ENCODE assay signal across 12 cellular contexts in genomic region chr10:47031953-47032465, GRCh38.
DNase-seq lines count a peak whose midpoint lies in the region; ATAC-seq and TF ChIP-seq lines count a peak whose summit lies in the region.
"Had no signal": no experiment of that assay in that cellular context is flagged by ENCODE, and none has a peak within 500 bp of the region (broad histone marks: within the 10 kb centered on the region; RNA-seq: fewer than 3 reads in every experiment).

No MANE protein-coding gene starts in this region.

- no peaks in the 10 kb centered on the region for H3K9me3 ChIP-seq in neuronal stem cell (replicated peaks in 1 of 2; ENCODE audit: control insufficient read depth in 2 of 2, insufficient read depth in 1 of 2, low read depth in 1 of 2, low read length in 2 of 2)

- H3K4me2 ChIP-seq in neuronal stem cell (ENCODE audit: insufficient read depth, low read length, poor library complexity, severe bottlenecking): no peak overlapping the region
- H3K4me2 ChIP-seq: hepatocyte had no signal

- H2BK12ac ChIP-seq in neuronal stem cell (ENCODE audit: low read length): no peak overlapping the region

- H3K4me3 ChIP-seq in fibroblast of mammary gland (ENCODE audit: control insufficient read depth, low read depth, low read length): no peak overlapping the region
- H3K4me3 ChIP-seq in neuronal stem cell (ENCODE audit: low read length in 2 of 2): peak overlapping the region in 1 of 2 donors; percentile 46
- H3K4me3 ChIP-seq: hepatocyte had no signal

- DNase-seq in natural killer cell treated with Interleukin-12 subunit alpha and Interleukin-12 subunit beta and Interleukin-15 and Interleukin-18, amount 100 ng/mL, for 72 hours (ENCODE audit: low spot score): peak; percentile 53
- DNase-seq in natural killer cell (no peak), fibroblast of mammary gland (ENCODE audit: low read depth) (peak; percentile 55), neuronal stem cell (ENCODE audit: low spot score) (no peak), HEK293T (ENCODE audit: extremely low spot score) (no peak)
- DNase-seq: activated CD4-positive, CD25-positive, alpha-beta regulatory T cell treated with anti-CD3 and anti-CD28 coated beads, Interleukin-2, amount 50 U/mL, for 72 hours; AML-193; NCI-H446 treated with DMSO at 0.1 percent for 48 hours had no signal

- no peaks in the 10 kb centered on the region for H3K27me3 Mint-ChIP-seq in natural killer cell treated with Interleukin-12 subunit alpha and Interleukin-12 subunit beta and Interleukin-15 and Interleukin-18, amount 100 ng/mL, for 72 hours
- H3K27me3 Mint-ChIP-seq in natural killer cell (ENCODE audit: low read depth in 2 of 2): no peaks in the 10 kb centered on the region

- H3K4me1 Mint-ChIP-seq in natural killer cell treated with Interleukin-12 subunit alpha and Interleukin-12 subunit beta and Interleukin-15 and Interleukin-18, amount 100 ng/mL, for 72 hours (ENCODE audit: low read depth in 2 of 2): no peaks in the 10 kb centered on the region
- no peaks in the 10 kb centered on the region for H3K4me1 Mint-ChIP-seq in natural killer cell

- no peak overlapping the region for H2BK120ac ChIP-seq in neuronal stem cell (ENCODE audit: low read depth, low read length)

- no peak overlapping the region for H4K8ac ChIP-seq in neuronal stem cell (ENCODE audit: low read depth, low read length)

- no peak overlapping the region for H3K9ac ChIP-seq in neuronal stem cell (ENCODE audit: low read depth, low read length, poor library complexity)

- H3K14ac ChIP-seq in neuronal stem cell (ENCODE audit: low read length): no peak overlapping the region

- H4K91ac ChIP-seq in neuronal stem cell (ENCODE audit: low read depth, low read length, poor library complexity): no peak overlapping the region

- no peaks in the 10 kb centered on the region for H3K36me3 ChIP-seq in neuronal stem cell (replicated peaks in 1 of 2; ENCODE audit: control insufficient read depth in 2 of 2, insufficient read depth in 2 of 2, low read length in 2 of 2)

- no peak overlapping the region for H3K18ac ChIP-seq in neuronal stem cell (ENCODE audit: low read length)

- WGBS in neuronal stem cell (ENCODE audit: extremely low coverage in 2 of 2, insufficient read length in 2 of 2, insufficient replicate concordance in 1 of 2), 2 donors: no CpG with 5 or more reads among the region's 6 CpGs

- peak overlapping the region; percentile 7 for H2AK5ac ChIP-seq in neuronal stem cell (ENCODE audit: low read depth, low read length)

- peaks cover 0 to 4% (median 0%) of the 10 kb centered on the region in 3 experiments for H3K27me3 ChIP-seq in neuronal stem cell (ENCODE audit: control insufficient read depth in 3 of 3, insufficient read depth in 3 of 3, low read depth in 1 of 3, low read length in 3 of 3)
- H3K27me3 ChIP-seq: hepatocyte had no signal

- CTCF ChIA-PET in HEK293T (lab: Yijun Ruan, JAX): no interaction called here

- H2AFZ ChIP-seq in neuronal stem cell (ENCODE audit: low read length): no peak overlapping the region
- H2AFZ ChIP-seq: hepatocyte had no signal

- H3K4ac ChIP-seq in neuronal stem cell (ENCODE audit: low read length): no peak overlapping the region

- H3K79me1 ChIP-seq in neuronal stem cell (ENCODE audit: low read depth, low read length): no peaks in the 10 kb centered on the region

- no peaks in the 10 kb centered on the region for H3K4me1 ChIP-seq in neuronal stem cell (ENCODE audit: control insufficient read depth in 2 of 2, insufficient read depth in 1 of 2, low read depth in 1 of 2, low read length in 2 of 2)

- no peak overlapping the region for H2BK15ac ChIP-seq in neuronal stem cell (ENCODE audit: low read length)

- H3K27ac ChIP-seq in neuronal stem cell (replicated peaks; ENCODE audit: low read length): no peak overlapping the region
- H3K27ac ChIP-seq: hepatocyte had no signal

- H3K4me3 Mint-ChIP-seq in natural killer cell treated with Interleukin-12 subunit alpha and Interleukin-12 subunit beta and Interleukin-15 and Interleukin-18, amount 100 ng/mL, for 72 hours: no peak overlapping the region
- H3K4me3 Mint-ChIP-seq in natural killer cell: no peak overlapping the region

- no peaks in the 10 kb centered on the region for H3K36me3 Mint-ChIP-seq in natural killer cell treated with Interleukin-12 subunit alpha and Interleukin-12 subunit beta and Interleukin-15 and Interleukin-18, amount 100 ng/mL, for 72 hours
- no peaks in the 10 kb centered on the region for H3K36me3 Mint-ChIP-seq in natural killer cell

- intact Hi-C loops in natural killer cell (cut with micrococcal nuclease): no loop called here

- no peak overlapping the region for H3K23ac ChIP-seq in neuronal stem cell (ENCODE audit: low read depth, low read length, poor library complexity)

- H3K27ac Mint-ChIP-seq in natural killer cell treated with Interleukin-12 subunit alpha and Interleukin-12 subunit beta and Interleukin-15 and Interleukin-18, amount 100 ng/mL, for 72 hours: no peak overlapping the region
- no peak overlapping the region for H3K27ac Mint-ChIP-seq in natural killer cell

- peak overlapping the region; percentile 40 for H2BK5ac ChIP-seq in neuronal stem cell (ENCODE audit: low read length)

- ATAC-seq in natural killer cell treated with Interleukin-12 subunit alpha and Interleukin-12 subunit beta and Interleukin-15 and Interleukin-18, amount 100 ng/mL, for 72 hours: no peak
- ATAC-seq in natural killer cell (no peak), HG03175 (IDR thresholded peaks at IDR 0.05; ENCODE audit: unreplicated experiment) (no peak), GM18520 (IDR thresholded peaks at IDR 0.05; ENCODE audit: unreplicated experiment) (no peak), GM18858 (IDR thresholded peaks at IDR 0.05; ENCODE audit: unreplicated experiment) (no peak)

- no peaks in the 10 kb centered on the region for H3K9me3 Mint-ChIP-seq in natural killer cell treated with Interleukin-12 subunit alpha and Interleukin-12 subunit beta and Interleukin-15 and Interleukin-18, amount 100 ng/mL, for 72 hours
- no peaks in the 10 kb centered on the region for H3K9me3 Mint-ChIP-seq in natural killer cell

- POLR2A ChIA-PET in HEK293T (lab: Yijun Ruan, JAX): no interaction called here

- TF ChIP-seq CTCF in natural killer cell (IDR thresholded peaks at IDR 0.05) (no peak), fibroblast of mammary gland (conservative IDR thresholded peaks at IDR 0.05; ENCODE audit: control insufficient read depth, insufficient read depth, low read depth, low read length) (no peak)

TF ChIP-seq in HEK293T, 16 proteins besides CTCF, POLR2A, EP300 and RAD21:
- TF ChIP-seq PKNOX1 (IDR thresholded peaks at IDR 0.05): no peak
- TF ChIP-seq SUZ12 (IDR thresholded peaks at IDR 0.05): no peak
- no peak for TF ChIP-seq SP1 (IDR thresholded peaks at IDR 0.05)
- no peak for TF ChIP-seq CTBP1 (IDR thresholded peaks at IDR 0.05; ENCODE audit: borderline replicate concordance)
- TF ChIP-seq FOXA1 (IDR thresholded peaks at IDR 0.05): no peak
- no peak for TF ChIP-seq HDGF (IDR thresholded peaks at IDR 0.05; ENCODE audit: borderline replicate concordance)
- no peak for TF ChIP-seq L3MBTL2 (conservative IDR thresholded peaks at IDR 0.05)
- TF ChIP-seq FOXK2 (IDR thresholded peaks at IDR 0.05): no peak
- no peak for TF ChIP-seq ZNF384 (IDR thresholded peaks at IDR 0.05)
- no peak for TF ChIP-seq ELF4 (IDR thresholded peaks at IDR 0.05)
- TF ChIP-seq TARDBP (IDR thresholded peaks at IDR 0.05): no peak
- no peak for TF ChIP-seq NFRKB (IDR thresholded peaks at IDR 0.05)
- TF ChIP-seq ARNT (IDR thresholded peaks at IDR 0.05): no peak

Comparison
In these comparisons a context has a peak if more than half of its experiments do, and no peak if none do; other contexts are left out.
1. DNase-seq: peak in natural killer cell treated with Interleukin-12 subunit alpha and Interleukin-12 subunit beta and Interleukin-15 and Interleukin-18, amount 100 ng/mL, for 72 hours (single experiment) and fibroblast of mammary gland (single experiment); none in natural killer cell (single experiment), neuronal stem cell (single experiment) and HEK293T (single experiment).